1 cellular context compared by ENCODE assay signal in the genomic region with DNA sequence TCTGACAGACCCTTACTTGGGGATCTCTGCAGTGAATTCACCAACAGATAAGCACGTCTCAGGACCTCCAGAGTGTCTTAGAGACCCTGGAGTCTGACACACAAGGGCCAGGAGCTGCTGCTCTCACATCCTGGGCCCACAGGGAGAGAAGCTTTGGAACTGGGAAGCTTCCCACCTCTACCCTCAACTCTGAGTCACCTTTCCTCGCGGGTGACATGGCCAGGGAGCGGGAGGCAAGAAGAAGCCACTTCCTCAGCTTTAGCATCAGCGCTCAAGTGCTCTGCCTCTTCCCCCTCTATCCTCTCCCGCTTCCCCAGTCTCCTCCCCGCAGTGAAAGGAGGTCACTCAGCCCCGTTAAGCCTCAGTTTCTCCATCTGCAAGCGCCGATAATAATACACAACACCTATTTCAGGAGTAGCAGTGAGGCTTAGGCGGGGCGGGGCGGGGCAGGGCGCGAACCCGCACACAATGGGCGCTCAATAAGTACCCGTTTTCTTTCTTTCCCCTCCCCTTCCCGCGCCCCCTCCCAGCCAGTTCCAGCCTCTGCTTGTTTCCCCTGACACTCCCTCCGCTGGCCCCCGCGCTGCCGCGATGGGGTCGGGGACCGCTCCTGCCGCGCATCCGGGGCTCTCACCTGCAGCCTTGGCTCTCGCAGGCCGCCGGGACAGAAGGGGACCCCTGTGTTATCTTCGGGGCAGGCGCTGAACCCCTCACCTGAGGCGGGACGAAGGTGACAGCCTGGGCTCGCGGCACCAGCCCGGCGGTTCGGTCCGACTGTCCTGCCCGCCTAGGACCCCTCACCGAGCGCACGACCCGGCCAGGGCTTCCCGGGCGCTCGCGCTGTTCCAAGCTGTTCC.
TF ChIP-seq lines count a peak whose summit lies in the region.

No MANE protein-coding gene starts in this region.

TF ChIP-seq in HEK293, 187 proteins besides CTCF, POLR2A, EP300 and RAD21 (continued from another document):
- no peak for TF ChIP-seq ZBTB6 (tag by site-specific recombination; IDR thresholded peaks at IDR 0.05)
- peak; percentile 31; the same call in 1 of the 2 replicates for TF ChIP-seq ZBTB17 (tag by site-specific recombination; IDR thresholded peaks at IDR 0.05)
- TF ChIP-seq ZNF394 (tag by site-specific recombination; IDR thresholded peaks at IDR 0.05; ENCODE audit: borderline replicate concordance) = peak; percentile 56; the same call in 1 of the 2 replicates
- no peak for TF ChIP-seq HOXA7 (CRISPR knock-in tag; IDR thresholded peaks at IDR 0.05; ENCODE audit: borderline replicate concordance)
- TF ChIP-seq ZNF335 (tag by site-specific recombination; conservative IDR thresholded peaks at IDR 0.05) = peak; percentile 75
- no peak for TF ChIP-seq WT1 (tag by site-specific recombination; IDR thresholded peaks at IDR 0.05)
- peak; percentile 64 for TF ChIP-seq ZBTB20 (tag by site-specific recombination; IDR thresholded peaks at IDR 0.05)
- TF ChIP-seq, protein P1, sequence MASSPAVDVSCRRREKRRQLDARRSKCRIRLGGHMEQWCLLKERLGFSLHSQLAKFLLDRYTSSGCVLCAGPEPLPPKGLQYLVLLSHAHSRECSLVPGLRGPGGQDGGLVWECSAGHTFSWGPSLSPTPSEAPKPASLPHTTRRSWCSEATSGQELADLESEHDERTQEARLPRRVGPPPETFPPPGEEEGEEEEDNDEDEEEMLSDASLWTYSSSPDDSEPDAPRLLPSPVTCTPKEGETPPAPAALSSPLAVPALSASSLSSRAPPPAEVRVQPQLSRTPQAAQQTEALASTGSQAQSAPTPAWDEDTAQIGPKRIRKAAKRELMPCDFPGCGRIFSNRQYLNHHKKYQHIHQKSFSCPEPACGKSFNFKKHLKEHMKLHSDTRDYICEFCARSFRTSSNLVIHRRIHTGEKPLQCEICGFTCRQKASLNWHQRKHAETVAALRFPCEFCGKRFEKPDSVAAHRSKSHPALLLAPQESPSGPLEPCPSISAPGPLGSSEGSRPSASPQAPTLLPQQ (tag by site-specific recombination; IDR thresholded peaks at IDR 0.05) = 0 out of 2 replicates have a peak, but pooled peaks have one; percentile 20
- no peak for TF ChIP-seq ZNF549 (tag by site-specific recombination; IDR thresholded peaks at IDR 0.05)
- no peak for TF ChIP-seq ZNF571 (tag by site-specific recombination; IDR thresholded peaks at IDR 0.05)
- TF ChIP-seq, protein P2, sequence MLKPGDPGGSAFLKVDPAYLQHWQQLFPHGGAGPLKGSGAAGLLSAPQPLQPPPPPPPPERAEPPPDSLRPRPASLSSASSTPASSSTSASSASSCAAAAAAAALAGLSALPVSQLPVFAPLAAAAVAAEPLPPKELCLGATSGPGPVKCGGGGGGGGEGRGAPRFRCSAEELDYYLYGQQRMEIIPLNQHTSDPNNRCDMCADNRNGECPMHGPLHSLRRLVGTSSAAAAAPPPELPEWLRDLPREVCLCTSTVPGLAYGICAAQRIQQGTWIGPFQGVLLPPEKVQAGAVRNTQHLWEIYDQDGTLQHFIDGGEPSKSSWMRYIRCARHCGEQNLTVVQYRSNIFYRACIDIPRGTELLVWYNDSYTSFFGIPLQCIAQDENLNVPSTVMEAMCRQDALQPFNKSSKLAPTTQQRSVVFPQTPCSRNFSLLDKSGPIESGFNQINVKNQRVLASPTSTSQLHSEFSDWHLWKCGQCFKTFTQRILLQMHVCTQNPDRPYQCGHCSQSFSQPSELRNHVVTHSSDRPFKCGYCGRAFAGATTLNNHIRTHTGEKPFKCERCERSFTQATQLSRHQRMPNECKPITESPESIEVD (tag by site-specific recombination; IDR thresholded peaks at IDR 0.05) = no peak
- peak; percentile 65 for TF ChIP-seq GLIS2 (tag by site-specific recombination; IDR thresholded peaks at IDR 0.05)
- no peak for TF ChIP-seq ZNF248 (tag by site-specific recombination; IDR thresholded peaks at IDR 0.05)
- TF ChIP-seq ZNF391 (tag by site-specific recombination; IDR thresholded peaks at IDR 0.05; ENCODE audit: borderline replicate concordance, low read depth) = no peak
- TF ChIP-seq YY1 (tag by site-specific recombination; IDR thresholded peaks at IDR 0.05) = no peak
- TF ChIP-seq ZBTB48 (tag by site-specific recombination; IDR thresholded peaks at IDR 0.05) = peak; percentile 59; the same call in 1 of the 2 replicates
- TF ChIP-seq ZBTB26 (tag by site-specific recombination; optimal IDR thresholded peaks at IDR 0.05) = peak; percentile 45
- TF ChIP-seq ZNF398 (tag by site-specific recombination; IDR thresholded peaks at IDR 0.05) = peak; percentile 48
- no peak for TF ChIP-seq ZNF449 (tag by site-specific recombination; IDR thresholded peaks at IDR 0.05)
- TF ChIP-seq ZNF266 (tag by site-specific recombination; IDR thresholded peaks at IDR 0.05; ENCODE audit: low read depth) = no peak
- no peak for TF ChIP-seq EGR2 (tag by site-specific recombination; IDR thresholded peaks at IDR 0.05; ENCODE audit: low read depth)
